Comparison of ENCODE assay signal across 8 cellular contexts in genomic region chrX:154369453-154370299, GRCh38. TPM values are rescaled to one million over a fixed set of nuclear protein-coding genes. Genes with fewer than 3 reads are reported as not detected.
DNase-seq lines count a peak whose midpoint lies in the region; ATAC-seq, FAIRE-seq and TF ChIP-seq lines count a peak whose summit lies in the region.

No MANE protein-coding gene starts in this region.

- no peak for TF ChIP-seq RAD21 in A549 (conservative IDR thresholded peaks at IDR 0.05 in 1 of 2, IDR thresholded peaks at IDR 0.05 in 1 of 2)

- H3K4me2 ChIP-seq in A549: peak overlapping the region; percentile 93

- H3K27ac Mint-ChIP-seq in stimulated activated naive B cell treated with anti-CD40 and anti-IgM and Interleukin-4, amounts not matched to agents 10 μg/mL and 1 μg/mL and 100 μg/mL, for 72 hours: peak overlapping the region; percentile 91

- peaks cover 27% of the 10 kb centered on the region for H3K4me1 Mint-ChIP-seq in activated T-cell treated with anti-CD3 and anti-CD28 coated beads, Interleukin-2, amount 50 U/mL, for 4 hours (ENCODE audit: low read depth)
- peaks cover 15 to 29% of the 10 kb centered on the region in 2 donors for H3K4me1 Mint-ChIP-seq in stimulated activated naive B cell treated with anti-CD40 and anti-IgM and Interleukin-4, amounts not matched to agents 10 μg/mL and 1 μg/mL and 100 μg/mL, for 72 hours

- peaks cover 5% of the 10 kb centered on the region for H3K36me3 Mint-ChIP-seq in activated T-cell treated with anti-CD3 and anti-CD28 coated beads, Interleukin-2, amount 50 U/mL, for 4 hours (ENCODE audit: insufficient read depth)
- H3K36me3 Mint-ChIP-seq in stimulated activated naive B cell treated with anti-CD40 and anti-IgM and Interleukin-4, amounts not matched to agents 10 μg/mL and 1 μg/mL and 100 μg/mL, for 72 hours: peaks cover 16 to 19% of the 10 kb centered on the region in 2 donors

- TF ChIP-seq CTCF in A549 (IDR thresholded peaks at IDR 0.05): no peak

- peak overlapping the region; percentile 98 for H3K4me3 ChIP-seq in A549
- peak overlapping the region; percentile 57 to 75 for H3K4me3 ChIP-seq in esophagus (ENCODE audit: low read depth in 1 of 2, low read length in 2 of 2)

- ATAC-seq in A549: peak; percentile 12 to 17
- peak; percentile 13 for ATAC-seq in activated T-cell treated with anti-CD3 and anti-CD28 coated beads, Interleukin-2, amount 50 U/mL, for 4 hours
- peak; percentile 13 for ATAC-seq in stimulated activated naive B cell treated with anti-CD40 and anti-IgM and Interleukin-4, amounts not matched to agents 10 μg/mL and 1 μg/mL and 100 μg/mL, for 72 hours (replicated peaks)
- ATAC-seq in GM18873 (IDR thresholded peaks at IDR 0.05; ENCODE audit: low FRiP score, unreplicated experiment): no peak

- no peaks in the 10 kb centered on the region for H3K9me3 ChIP-seq in A549
- H3K9me3 ChIP-seq in esophagus (ENCODE audit: control insufficient read depth in 2 of 2, insufficient read depth in 1 of 2, low read depth in 1 of 2, low read length in 1 of 2): peaks cover 0 to 6% of the 10 kb centered on the region in 2 donors

- H3K27me3 Mint-ChIP-seq in activated T-cell treated with anti-CD3 and anti-CD28 coated beads, Interleukin-2, amount 50 U/mL, for 4 hours (ENCODE audit: low read depth): no peaks in the 10 kb centered on the region
- no peaks in the 10 kb centered on the region for H3K27me3 Mint-ChIP-seq in stimulated activated naive B cell treated with anti-CD40 and anti-IgM and Interleukin-4, amounts not matched to agents 10 μg/mL and 1 μg/mL and 100 μg/mL, for 72 hours

- H3K9me3 Mint-ChIP-seq in activated T-cell treated with anti-CD3 and anti-CD28 coated beads, Interleukin-2, amount 50 U/mL, for 4 hours: no peaks in the 10 kb centered on the region
- no peaks in the 10 kb centered on the region for H3K9me3 Mint-ChIP-seq in stimulated activated naive B cell treated with anti-CD40 and anti-IgM and Interleukin-4, amounts not matched to agents 10 μg/mL and 1 μg/mL and 100 μg/mL, for 72 hours

- peaks cover 0 to 32% of the 10 kb centered on the region in 2 donors for H3K36me3 ChIP-seq in esophagus (ENCODE audit: control insufficient read depth in 2 of 2, insufficient read depth in 2 of 2, low read length in 1 of 2)

- FAIRE-seq in A549 (lab: Jason Lieb, UNC): peak; percentile 36

- H3K27me3 ChIP-seq in esophagus (ENCODE audit: control insufficient read depth in 1 of 2, insufficient read depth in 2 of 2, low read length in 2 of 2): no peaks in the 10 kb centered on the region

- peak overlapping the region; percentile 98 to 100 for H3K27ac ChIP-seq in A549
- peak overlapping the region; percentile 90 to 94 for H3K27ac ChIP-seq in esophagus (ENCODE audit: low read depth in 2 of 2, low read length in 1 of 2)

- peak overlapping the region; percentile 94 for H3K4me3 Mint-ChIP-seq in activated T-cell treated with anti-CD3 and anti-CD28 coated beads, Interleukin-2, amount 50 U/mL, for 4 hours
- H3K4me3 Mint-ChIP-seq in stimulated activated naive B cell treated with anti-CD40 and anti-IgM and Interleukin-4, amounts not matched to agents 10 μg/mL and 1 μg/mL and 100 μg/mL, for 72 hours: peak overlapping the region; percentile 93 to 94

- 0% methylated on average over 9 of the region's 13 CpGs for WGBS in A549 (ENCODE audit: missing lambda C conversion rate)
- WGBS in esophagus, 2 donors: 3 to 37% methylated on average over 13 of the region's 13 CpGs

- DNase-seq in A549 (ENCODE audit: low read depth in 1 of 2, low spot score in 1 of 2): peak; percentile 55 to 93
- DNase-seq in NCI-H82 (lab: John Stamatoyannopoulos, UW): peak; percentile 92
- peak; percentile 69 for DNase-seq in activated T-cell treated with anti-CD3 and anti-CD28 coated beads, Interleukin-2, amount 50 U/mL, for 4 hours
- peak; percentile 92 for DNase-seq in myocyte (ENCODE audit: low read depth)
- DNase-seq in stimulated activated naive B cell treated with anti-CD40 and anti-IgM and Interleukin-4, amounts not matched to agents 10 μg/mL and 1 μg/mL and 100 μg/mL, for 72 hours: peak; percentile 45

- TF ChIP-seq EP300 in A549 (IDR thresholded peaks at IDR 0.05): 0 out of 5 replicates have a peak, but pooled peaks of 1 of the 2 experiments have one; percentile 47

- TF ChIP-seq POLR2A in A549 (IDR thresholded peaks at IDR 0.05; ENCODE audit: low read length) (no peak), GM18526 (IDR thresholded peaks at IDR 0.05; ENCODE audit: extremely low read depth, insufficient read length) (peak; percentile 1)

- POLR2A ChIA-PET in A549 (lab: Yijun Ruan, JAX): interaction anchor here (0.6 to 1.5 kb wide), 7 partner anchors 14 to 145 kb away, joined by 3 to 8 read pairs (median 3); partner anchors contain the start of gene RPL10

- H3K4me1 ChIP-seq in A549: peaks cover 56% of the 10 kb centered on the region
- peaks cover 0 to 14% of the 10 kb centered on the region in 2 donors for H3K4me1 ChIP-seq in esophagus (ENCODE audit: control insufficient read depth in 2 of 2, insufficient read depth in 2 of 2, low read length in 1 of 2)

- CTCF ChIA-PET in A549 (lab: Yijun Ruan, JAX): interaction anchor here (1.0 to 1.8 kb wide), 2 partner anchors 20 to 28 kb away, joined by 3 to 4 read pairs; partner anchors contain the start of gene RPL10

TF ChIP-seq in A549, 52 proteins besides CTCF, POLR2A, EP300 and RAD21 (continues in another document):
- TF ChIP-seq JUNB (IDR thresholded peaks at IDR 0.05) (0 out of 2 replicates have a peak, but pooled peaks have one; percentile 32), GATA3 (IDR thresholded peaks at IDR 0.05; ENCODE audit: borderline replicate concordance) (0 out of 2 replicates have a peak, but pooled peaks have one; percentile 21), EHMT2 (IDR thresholded peaks at IDR 0.05; ENCODE audit: low read depth) (no peak), MAX (IDR thresholded peaks at IDR 0.05) (0 out of 2 replicates have a peak, but pooled peaks have one; percentile 22), JUN (IDR thresholded peaks at IDR 0.05) (peak in 1 of 2 experiments; percentile 42; a peak in 2 of 5 replicates), TP53 (CRISPR knock-in tag; IDR thresholded peaks at IDR 0.05) (0 out of 2 replicates have a peak, but pooled peaks have one; percentile 64), FOSL2 (IDR thresholded peaks at IDR 0.05) (peak; percentile 28; the same call in 1 of the 2 replicates), FOSL2 (CRISPR knock-in tag; IDR thresholded peaks at IDR 0.05) (peak; percentile 90)

RNA-seq across cellular contexts. Expression of gene FLNA, which starts 4.8 kb away (rescaled TPM):
- polyA plus RNA-seq in A549 (2011; rRNA removed) (303 and 351 TPM in 2 replicates), A549 (2017; fragmentation: RNase III; extraction: RNeasy Plus Mini Kit Qiagen cat#74134 plus additional on column Dnase treatment) (1,116 to 1,252 TPM (median 1,118 TPM) in 3 replicates), esophagus (100 to 1,000 TPM; 407 to 691 TPM)
- polyA plus RNA-seq in A549 (2012; cell fraction: cytosol; rRNA removed): 552 and 728 TPM in 2 replicates
- 3,208 and 3,689 TPM in 2 replicates for polyA plus RNA-seq in A549 (2012; cell fraction: nucleus; rRNA removed)
- polyA minus RNA-seq in A549 (2011; rRNA and poly(A)+ RNA removed): 1,164 and 1,868 TPM in 2 replicates
- 100 to 1,000 TPM; 765 to 924 (median 866) TPM for total RNA-seq in activated T-cell treated with anti-CD3 and anti-CD28 coated beads, Interleukin-2, amount 50 U/mL, for 4 hours
- 410 and 518 TPM in 2 replicates for total RNA-seq in myocyte
- polyA plus RNA-seq in myocyte (2012): 1,833 TPM

RNA-seq across cellular contexts. Expression of gene EMD, which starts 9.4 kb away (rescaled TPM):
- polyA plus RNA-seq in A549 (2011; rRNA removed): 34.6 and 40.7 TPM in 2 replicates
- 69.1 and 94.4 TPM in 2 replicates for polyA plus RNA-seq in A549 (2012; cell fraction: cytosol; rRNA removed)
- 86.5 and 123 TPM in 2 replicates for polyA plus RNA-seq in A549 (2012; cell fraction: nucleus; rRNA removed)
- polyA plus RNA-seq in A549 (2017; fragmentation: RNase III; extraction: RNeasy Plus Mini Kit Qiagen cat#74134 plus additional on column Dnase treatment): 126 to 131 TPM (median 130 TPM) in 3 replicates
- polyA minus RNA-seq in A549 (2011; rRNA and poly(A)+ RNA removed): 44.1 and 55.6 TPM in 2 replicates
- total RNA-seq in activated T-cell treated with anti-CD3 and anti-CD28 coated beads, Interleukin-2, amount 50 U/mL, for 4 hours: 100 to 1,000 TPM; 107 to 113 (median 111) TPM
- 10 to 100 TPM; 66.5 to 83.9 TPM for polyA plus RNA-seq in esophagus
- total RNA-seq in myocyte: 43.2 and 53.2 TPM in 2 replicates
- 70.4 TPM for polyA plus RNA-seq in myocyte (2012)

RNA-seq across cellular contexts. Expression of gene RPL10, which starts 28.5 kb away (rescaled TPM):
- polyA plus RNA-seq in A549 (2011; rRNA removed): 3,216 and 3,468 TPM in 2 replicates
- polyA plus RNA-seq in A549 (2012; cell fraction: cytosol; rRNA removed): 4,988 and 5,624 TPM in 2 replicates
- polyA plus RNA-seq in A549 (2012; cell fraction: nucleus; rRNA removed): 3,974 and 5,274 TPM in 2 replicates
- polyA plus RNA-seq in A549 (2017; fragmentation: RNase III; extraction: RNeasy Plus Mini Kit Qiagen cat#74134 plus additional on column Dnase treatment): 4,594 to 4,829 TPM (median 4,804 TPM) in 3 replicates
- polyA minus RNA-seq in A549 (2011; rRNA and poly(A)+ RNA removed): 1,628 and 1,978 TPM in 2 replicates
- total RNA-seq in activated T-cell treated with anti-CD3 and anti-CD28 coated beads, Interleukin-2, amount 50 U/mL, for 4 hours: 1,000 to 10,000 TPM; 3,297 to 3,503 (median 3,452) TPM
- 1,000 to 10,000 TPM; 2,998 to 4,750 TPM for polyA plus RNA-seq in esophagus
- 2,503 and 3,937 TPM in 2 replicates for total RNA-seq in myocyte
- polyA plus RNA-seq in myocyte (2012): 2,274 TPM

RNA-seq across cellular contexts. Expression of gene DNASE1L1, which starts 39.4 kb away (rescaled TPM):
- polyA plus RNA-seq in A549 (2011; rRNA removed) (14.3 and 21.6 TPM in 2 replicates), A549 (2017; fragmentation: RNase III; extraction: RNeasy Plus Mini Kit Qiagen cat#74134 plus additional on column Dnase treatment) (20.9 to 24.5 TPM (median 24.4 TPM) in 3 replicates), esophagus (10 to 100 TPM; 20.1 to 20.3 TPM)
- 16.3 and 23.8 TPM in 2 replicates for polyA plus RNA-seq in A549 (2012; cell fraction: cytosol; rRNA removed)
- polyA plus RNA-seq in A549 (2012; cell fraction: nucleus; rRNA removed): 38.6 and 39.1 TPM in 2 replicates
- polyA minus RNA-seq in A549 (2011; rRNA and poly(A)+ RNA removed): 15.2 and 23.5 TPM in 2 replicates
- 1 to 10 TPM; 4.0 to 7.3 (median 5.1) TPM for total RNA-seq in activated T-cell treated with anti-CD3 and anti-CD28 coated beads, Interleukin-2, amount 50 U/mL, for 4 hours
- 214 and 235 TPM in 2 replicates for total RNA-seq in myocyte
- polyA plus RNA-seq in myocyte (2012): 115 TPM

RNA-seq across cellular contexts. Expression of gene TAFAZZIN, which starts 41.7 kb away (rescaled TPM):
- polyA plus RNA-seq in A549 (2011; rRNA removed) (32.6 and 36.9 TPM in 2 replicates), A549 (2017; fragmentation: RNase III; extraction: RNeasy Plus Mini Kit Qiagen cat#74134 plus additional on column Dnase treatment) (25.7 to 36.3 TPM (median 34.4 TPM) in 3 replicates), esophagus (10 to 100 TPM; 28.9 to 59.5 TPM)
- 35.6 and 45.5 TPM in 2 replicates for polyA plus RNA-seq in A549 (2012; cell fraction: cytosol; rRNA removed)
- polyA plus RNA-seq in A549 (2012; cell fraction: nucleus; rRNA removed): 150 and 154 TPM in 2 replicates
- polyA minus RNA-seq in A549 (2011; rRNA and poly(A)+ RNA removed): 28.0 and 35.3 TPM in 2 replicates
- 10 to 100 TPM; 37.9 to 39.3 (median 38.2) TPM for total RNA-seq in activated T-cell treated with anti-CD3 and anti-CD28 coated beads, Interleukin-2, amount 50 U/mL, for 4 hours
- 36.1 and 41.3 TPM in 2 replicates for total RNA-seq in myocyte
- 33.2 TPM for polyA plus RNA-seq in myocyte (2012)
